17 cellular contexts compared by ENCODE assay signal in the genomic region with DNA sequence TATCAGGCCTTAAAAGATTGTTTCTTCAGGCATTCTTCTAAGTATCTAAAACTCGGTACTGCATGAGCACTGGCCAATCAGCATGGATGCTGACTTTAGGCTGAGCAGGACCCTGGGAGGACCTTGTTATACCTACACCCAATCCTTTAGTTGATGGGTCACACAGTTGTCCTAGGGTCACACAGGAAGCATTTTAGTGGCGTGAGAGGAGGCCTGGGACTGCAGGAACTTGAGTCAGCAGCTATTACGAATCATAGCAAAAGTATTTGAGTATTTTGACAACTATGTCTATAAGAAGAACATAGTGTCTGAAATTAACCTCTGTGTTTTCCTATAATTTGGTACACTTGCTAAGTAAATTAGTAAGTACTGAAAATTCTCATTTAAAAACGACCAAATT.
A peak's percentile ranks its signal among the peaks of the same experiment; 100 is the strongest.
DNase-seq lines count a peak whose midpoint lies in the region; ATAC-seq and TF ChIP-seq lines count a peak whose summit lies in the region.
"Had no signal": no experiment of that assay in that cellular context is flagged by ENCODE, and none has a peak within 500 bp of the region (broad histone marks: within the 10 kb centered on the region; RNA-seq: fewer than 3 reads in every experiment).

No MANE protein-coding gene starts in this region.

- no peak for TF ChIP-seq CTCF in WTC11 (IDR thresholded peaks at IDR 0.05)

- peak; percentile 1 for DNase-seq in AG08396 (ENCODE audit: low spot score)
- peak; percentile 66 for DNase-seq in MG63
- peak; percentile 5 for DNase-seq in dermis blood vessel endothelial cell
- DNase-seq in kidney tubule cell (ENCODE audit: low spot score), result peak; percentile 51
- no peak for DNase-seq in globus pallidus (ENCODE audit: low spot score)
- no peak for DNase-seq in WTC11 (ENCODE audit: low spot score)
- DNase-seq: activated CD8-positive, alpha-beta memory T cell treated with anti-CD3 and anti-CD28 coated beads, Interleukin-2, amount 10 ng/mL, durations not matched to agents 7 days and 5 days; activated naive CD4-positive, alpha-beta T cell; erythroblast; MV-4-11; NCI-H2171 treated with DMSO at 0.1 percent for 48 hours; nucleus accumbens; stimulated activated CD4-positive, alpha-beta T cell treated with anti-CD3 and anti-CD28 coated beads, Interleukin-12 subunit alpha, Interleukin-12 subunit beta, amount 100 ng/mL, for 4 hours had no signal

- CTCF ChIA-PET in WTC11 (lab: Charles Lee), result no interaction called here

- H3K4me1 Mint-ChIP-seq in WTC11, result peaks cover 14% of the 10 kb centered on the region
- H3K4me1 Mint-ChIP-seq: activated CD8-positive, alpha-beta memory T cell treated with anti-CD3 and anti-CD28 coated beads, Interleukin-2, amount 10 ng/mL, durations not matched to agents 7 days and 5 days had no signal

- no peaks in the 10 kb centered on the region for H3K36me3 ChIP-seq in MG63
- H3K36me3 ChIP-seq: cardiac muscle cell, SJSA1 had no signal

- no peaks in the 10 kb centered on the region; the same call in 1 of the 2 replicates for H3K9me3 ChIP-seq in MG63
- H3K9me3 ChIP-seq: SJSA1 had no signal

- peaks cover 15% of the 10 kb centered on the region for H3K36me3 Mint-ChIP-seq in WTC11
- H3K36me3 Mint-ChIP-seq: activated CD8-positive, alpha-beta memory T cell treated with anti-CD3 and anti-CD28 coated beads, Interleukin-2, amount 10 ng/mL, durations not matched to agents 7 days and 5 days had no signal

- no peak for ATAC-seq in WTC11
- no peak for ATAC-seq in GM21723 (IDR thresholded peaks at IDR 0.05; ENCODE audit: unreplicated experiment)
- no peak for ATAC-seq in HG02610 (IDR thresholded peaks at IDR 0.05; ENCODE audit: unreplicated experiment)
- ATAC-seq: activated CD8-positive, alpha-beta memory T cell treated with anti-CD3 and anti-CD28 coated beads, Interleukin-2, amount 10 ng/mL, durations not matched to agents 7 days and 5 days had no signal

- H3K27me3 Mint-ChIP-seq in WTC11 (ENCODE audit: low read depth), result no peaks in the 10 kb centered on the region
- H3K27me3 Mint-ChIP-seq: activated CD8-positive, alpha-beta memory T cell treated with anti-CD3 and anti-CD28 coated beads, Interleukin-2, amount 10 ng/mL, durations not matched to agents 7 days and 5 days had no signal

- H3K9me3 Mint-ChIP-seq in WTC11, result peaks cover 35% of the 10 kb centered on the region

- no peaks in the 10 kb centered on the region for H3K27me3 ChIP-seq in MG63
- H3K27me3 ChIP-seq: cardiac muscle cell, SJSA1 had no signal

- POLR2A ChIA-PET in WTC11 (lab: Charles Lee), result no interaction called here

- no peak overlapping the region for H3K27ac Mint-ChIP-seq in WTC11
- H3K27ac Mint-ChIP-seq: activated CD8-positive, alpha-beta memory T cell treated with anti-CD3 and anti-CD28 coated beads, Interleukin-2, amount 10 ng/mL, durations not matched to agents 7 days and 5 days had no signal

- H3K4me3 Mint-ChIP-seq in WTC11, result no peak overlapping the region
- H3K4me3 Mint-ChIP-seq: activated CD8-positive, alpha-beta memory T cell treated with anti-CD3 and anti-CD28 coated beads, Interleukin-2, amount 10 ng/mL, durations not matched to agents 7 days and 5 days had no signal

- no peak overlapping the region for H3K4me3 ChIP-seq in MG63
- H3K4me3 ChIP-seq: cardiac muscle cell, SJSA1 had no signal

TF ChIP-seq in WTC11, 78 proteins besides CTCF, POLR2A, EP300 and RAD21 (continues in another document):
- no peak for TF ChIP-seq NFATC4 (CRISPR knock-in tag; IDR thresholded peaks at IDR 0.05)
- TF ChIP-seq, protein P1, sequence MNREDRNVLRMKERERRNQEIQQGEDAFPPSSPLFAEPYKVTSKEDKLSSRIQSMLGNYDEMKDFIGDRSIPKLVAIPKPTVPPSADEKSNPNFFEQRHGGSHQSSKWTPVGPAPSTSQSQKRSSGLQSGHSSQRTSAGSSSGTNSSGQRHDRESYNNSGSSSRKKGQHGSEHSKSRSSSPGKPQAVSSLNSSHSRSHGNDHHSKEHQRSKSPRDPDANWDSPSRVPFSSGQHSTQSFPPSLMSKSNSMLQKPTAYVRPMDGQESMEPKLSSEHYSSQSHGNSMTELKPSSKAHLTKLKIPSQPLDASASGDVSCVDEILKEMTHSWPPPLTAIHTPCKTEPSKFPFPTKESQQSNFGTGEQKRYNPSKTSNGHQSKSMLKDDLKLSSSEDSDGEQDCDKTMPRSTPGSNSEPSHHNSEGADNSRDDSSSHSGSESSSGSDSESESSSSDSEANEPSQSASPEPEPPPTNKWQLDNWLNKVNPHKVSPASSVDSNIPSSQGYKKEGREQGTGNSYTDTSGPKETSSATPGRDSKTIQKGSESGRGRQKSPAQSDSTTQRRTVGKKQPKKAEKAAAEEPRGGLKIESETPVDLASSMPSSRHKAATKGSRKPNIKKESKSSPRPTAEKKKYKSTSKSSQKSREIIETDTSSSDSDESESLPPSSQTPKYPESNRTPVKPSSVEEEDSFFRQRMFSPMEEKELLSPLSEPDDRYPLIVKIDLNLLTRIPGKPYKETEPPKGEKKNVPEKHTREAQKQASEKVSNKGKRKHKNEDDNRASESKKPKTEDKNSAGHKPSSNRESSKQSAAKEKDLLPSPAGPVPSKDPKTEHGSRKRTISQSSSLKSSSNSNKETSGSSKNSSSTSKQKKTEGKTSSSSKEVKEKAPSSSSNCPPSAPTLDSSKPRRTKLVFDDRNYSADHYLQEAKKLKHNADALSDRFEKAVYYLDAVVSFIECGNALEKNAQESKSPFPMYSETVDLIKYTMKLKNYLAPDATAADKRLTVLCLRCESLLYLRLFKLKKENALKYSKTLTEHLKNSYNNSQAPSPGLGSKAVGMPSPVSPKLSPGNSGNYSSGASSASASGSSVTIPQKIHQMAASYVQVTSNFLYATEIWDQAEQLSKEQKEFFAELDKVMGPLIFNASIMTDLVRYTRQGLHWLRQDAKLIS (CRISPR knock-in tag; IDR thresholded peaks at IDR 0.05; ENCODE audit: borderline replicate concordance), result no peak
- TF ChIP-seq, protein P2, sequence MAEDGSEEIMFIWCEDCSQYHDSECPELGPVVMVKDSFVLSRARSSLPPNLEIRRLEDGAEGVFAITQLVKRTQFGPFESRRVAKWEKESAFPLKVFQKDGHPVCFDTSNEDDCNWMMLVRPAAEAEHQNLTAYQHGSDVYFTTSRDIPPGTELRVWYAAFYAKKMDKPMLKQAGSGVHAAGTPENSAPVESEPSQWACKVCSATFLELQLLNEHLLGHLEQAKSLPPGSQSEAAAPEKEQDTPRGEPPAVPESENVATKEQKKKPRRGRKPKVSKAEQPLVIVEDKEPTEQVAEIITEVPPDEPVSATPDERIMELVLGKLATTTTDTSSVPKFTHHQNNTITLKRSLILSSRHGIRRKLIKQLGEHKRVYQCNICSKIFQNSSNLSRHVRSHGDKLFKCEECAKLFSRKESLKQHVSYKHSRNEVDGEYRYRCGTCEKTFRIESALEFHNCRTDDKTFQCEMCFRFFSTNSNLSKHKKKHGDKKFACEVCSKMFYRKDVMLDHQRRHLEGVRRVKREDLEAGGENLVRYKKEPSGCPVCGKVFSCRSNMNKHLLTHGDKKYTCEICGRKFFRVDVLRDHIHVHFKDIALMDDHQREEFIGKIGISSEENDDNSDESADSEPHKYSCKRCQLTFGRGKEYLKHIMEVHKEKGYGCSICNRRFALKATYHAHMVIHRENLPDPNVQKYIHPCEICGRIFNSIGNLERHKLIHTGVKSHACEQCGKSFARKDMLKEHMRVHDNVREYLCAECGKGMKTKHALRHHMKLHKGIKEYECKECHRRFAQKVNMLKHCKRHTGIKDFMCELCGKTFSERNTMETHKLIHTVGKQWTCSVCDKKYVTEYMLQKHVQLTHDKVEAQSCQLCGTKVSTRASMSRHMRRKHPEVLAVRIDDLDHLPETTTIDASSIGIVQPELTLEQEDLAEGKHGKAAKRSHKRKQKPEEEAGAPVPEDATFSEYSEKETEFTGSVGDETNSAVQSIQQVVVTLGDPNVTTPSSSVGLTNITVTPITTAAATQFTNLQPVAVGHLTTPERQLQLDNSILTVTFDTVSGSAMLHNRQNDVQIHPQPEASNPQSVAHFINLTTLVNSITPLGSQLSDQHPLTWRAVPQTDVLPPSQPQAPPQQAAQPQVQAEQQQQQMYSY (CRISPR knock-in tag; IDR thresholded peaks at IDR 0.05), result no peak
- no peak for TF ChIP-seq ZBTB21 (CRISPR knock-in tag; IDR thresholded peaks at IDR 0.05; ENCODE audit: borderline replicate concordance)
- no peak for TF ChIP-seq MXD4 (CRISPR knock-in tag; IDR thresholded peaks at IDR 0.05; ENCODE audit: borderline replicate concordance)
- no peak for TF ChIP-seq ZNF423 (CRISPR knock-in tag; IDR thresholded peaks at IDR 0.05)
- no peak for TF ChIP-seq FOXP1 (CRISPR knock-in tag; IDR thresholded peaks at IDR 0.05; ENCODE audit: borderline replicate concordance)
- TF ChIP-seq, protein P3, sequence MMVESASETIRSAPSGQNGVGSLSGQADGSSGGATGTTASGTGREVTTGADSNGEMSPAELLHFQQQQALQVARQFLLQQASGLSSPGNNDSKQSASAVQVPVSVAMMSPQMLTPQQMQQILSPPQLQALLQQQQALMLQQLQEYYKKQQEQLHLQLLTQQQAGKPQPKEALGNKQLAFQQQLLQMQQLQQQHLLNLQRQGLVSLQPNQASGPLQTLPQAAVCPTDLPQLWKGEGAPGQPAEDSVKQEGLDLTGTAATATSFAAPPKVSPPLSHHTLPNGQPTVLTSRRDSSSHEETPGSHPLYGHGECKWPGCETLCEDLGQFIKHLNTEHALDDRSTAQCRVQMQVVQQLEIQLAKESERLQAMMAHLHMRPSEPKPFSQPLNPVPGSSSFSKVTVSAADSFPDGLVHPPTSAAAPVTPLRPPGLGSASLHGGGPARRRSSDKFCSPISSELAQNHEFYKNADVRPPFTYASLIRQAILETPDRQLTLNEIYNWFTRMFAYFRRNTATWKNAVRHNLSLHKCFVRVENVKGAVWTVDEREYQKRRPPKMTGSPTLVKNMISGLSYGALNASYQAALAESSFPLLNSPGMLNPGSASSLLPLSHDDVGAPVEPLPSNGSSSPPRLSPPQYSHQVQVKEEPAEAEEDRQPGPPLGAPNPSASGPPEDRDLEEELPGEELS (CRISPR knock-in tag; IDR thresholded peaks at IDR 0.05), result no peak
- no peak for TF ChIP-seq NFYB (CRISPR knock-in tag; conservative IDR thresholded peaks at IDR 0.05; ENCODE audit: low read depth)
- no peak for TF ChIP-seq ELF4 (CRISPR knock-in tag; IDR thresholded peaks at IDR 0.05; ENCODE audit: low read depth)
- TF ChIP-seq MYBL2 (CRISPR knock-in tag; IDR thresholded peaks at IDR 0.05), result no peak
- TF ChIP-seq ZNF121 (CRISPR knock-in tag; IDR thresholded peaks at IDR 0.05), result no peak
- TF ChIP-seq CREM (CRISPR knock-in tag; IDR thresholded peaks at IDR 0.05), result no peak

Comparison
In these comparisons a context has a peak if more than half of its experiments do, and no peak if none do; other contexts are left out.
1. DNase-seq: peak in AG08396 (single experiment), MG63 (single experiment), dermis blood vessel endothelial cell (single experiment) and kidney tubule cell (single experiment); none in globus pallidus (single experiment) and WTC11 (single experiment).